In genomic region chr14:104297313-104297704, GRCh38 we compare ENCODE assay signal across 1 cellular context.
TF ChIP-seq lines count a peak whose summit lies in the region.

No MANE protein-coding gene starts in this region.

TF ChIP-seq in SK-N-SH, 30 proteins besides CTCF, POLR2A, EP300 and RAD21 (continued from another document):
- TF ChIP-seq REST (IDR thresholded peaks at IDR 0.05; ENCODE audit: low read depth, low read length) (no peak), MEF2A (IDR thresholded peaks at IDR 0.05; ENCODE audit: borderline replicate concordance, low read depth) (no peak)
TF ChIP-seq in SK-N-SH: peak in this region for 0.
